Comparison of ENCODE assay signal across 1 cellular context in genomic region chr14:83347874-83348273, GRCh38.
TF ChIP-seq lines count a peak whose summit lies in the region.

No MANE protein-coding gene starts in this region.

TF ChIP-seq in SK-N-SH, 30 proteins besides CTCF, POLR2A, EP300 and RAD21 (continued from another document):
- TF ChIP-seq USF2 (IDR thresholded peaks at IDR 0.05; ENCODE audit: borderline replicate concordance, low read depth, low read length) = no peak
